ENCODE assay signal across 2 cellular contexts in the genomic region with DNA sequence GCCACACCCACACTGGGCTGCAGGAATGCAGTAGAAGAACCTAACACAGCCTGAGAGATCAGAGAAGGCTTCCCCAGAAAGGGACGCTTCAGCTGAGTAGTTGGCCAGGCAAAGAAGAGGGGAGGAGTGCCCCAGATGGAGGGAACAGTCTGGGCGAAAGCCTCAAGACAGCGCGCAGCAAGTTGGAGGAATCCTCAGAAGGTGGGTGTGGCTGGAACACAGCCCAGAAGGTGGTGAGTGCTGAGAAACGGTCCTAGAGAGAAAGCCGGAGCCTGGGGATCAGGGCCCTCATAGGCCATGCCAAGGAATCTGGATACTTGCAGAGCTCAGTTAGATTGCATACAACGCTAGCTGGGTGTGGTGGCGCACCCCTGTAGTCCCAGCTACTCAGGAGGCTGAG.
TF ChIP-seq lines count a peak whose summit lies in the region.

No MANE protein-coding gene starts in this region.

TF ChIP-seq in HCT116, 20 proteins besides CTCF, POLR2A, EP300 and RAD21:
- TF ChIP-seq, protein P1, sequence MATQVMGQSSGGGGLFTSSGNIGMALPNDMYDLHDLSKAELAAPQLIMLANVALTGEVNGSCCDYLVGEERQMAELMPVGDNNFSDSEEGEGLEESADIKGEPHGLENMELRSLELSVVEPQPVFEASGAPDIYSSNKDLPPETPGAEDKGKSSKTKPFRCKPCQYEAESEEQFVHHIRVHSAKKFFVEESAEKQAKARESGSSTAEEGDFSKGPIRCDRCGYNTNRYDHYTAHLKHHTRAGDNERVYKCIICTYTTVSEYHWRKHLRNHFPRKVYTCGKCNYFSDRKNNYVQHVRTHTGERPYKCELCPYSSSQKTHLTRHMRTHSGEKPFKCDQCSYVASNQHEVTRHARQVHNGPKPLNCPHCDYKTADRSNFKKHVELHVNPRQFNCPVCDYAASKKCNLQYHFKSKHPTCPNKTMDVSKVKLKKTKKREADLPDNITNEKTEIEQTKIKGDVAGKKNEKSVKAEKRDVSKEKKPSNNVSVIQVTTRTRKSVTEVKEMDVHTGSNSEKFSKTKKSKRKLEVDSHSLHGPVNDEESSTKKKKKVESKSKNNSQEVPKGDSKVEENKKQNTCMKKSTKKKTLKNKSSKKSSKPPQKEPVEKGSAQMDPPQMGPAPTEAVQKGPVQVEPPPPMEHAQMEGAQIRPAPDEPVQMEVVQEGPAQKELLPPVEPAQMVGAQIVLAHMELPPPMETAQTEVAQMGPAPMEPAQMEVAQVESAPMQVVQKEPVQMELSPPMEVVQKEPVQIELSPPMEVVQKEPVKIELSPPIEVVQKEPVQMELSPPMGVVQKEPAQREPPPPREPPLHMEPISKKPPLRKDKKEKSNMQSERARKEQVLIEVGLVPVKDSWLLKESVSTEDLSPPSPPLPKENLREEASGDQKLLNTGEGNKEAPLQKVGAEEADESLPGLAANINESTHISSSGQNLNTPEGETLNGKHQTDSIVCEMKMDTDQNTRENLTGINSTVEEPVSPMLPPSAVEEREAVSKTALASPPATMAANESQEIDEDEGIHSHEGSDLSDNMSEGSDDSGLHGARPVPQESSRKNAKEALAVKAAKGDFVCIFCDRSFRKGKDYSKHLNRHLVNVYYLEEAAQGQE (IDR thresholded peaks at IDR 0.05; ENCODE audit: low read depth), result no peak
- TF ChIP-seq SP1 (IDR thresholded peaks at IDR 0.05; ENCODE audit: low read depth), result no peak
- no peak for TF ChIP-seq JUND (IDR thresholded peaks at IDR 0.05)
- no peak for TF ChIP-seq ZFX (IDR thresholded peaks at IDR 0.05)
- TF ChIP-seq SRF (IDR thresholded peaks at IDR 0.05; ENCODE audit: low read depth), result no peak
- TF ChIP-seq ZNF274 (IDR thresholded peaks at IDR 0.05; ENCODE audit: low read depth, low read length), result no peak
- TF ChIP-seq ELF1 (IDR thresholded peaks at IDR 0.05; ENCODE audit: borderline replicate concordance, low read depth), result no peak
- TF ChIP-seq SIN3A (IDR thresholded peaks at IDR 0.05; ENCODE audit: low read depth), result no peak
- TF ChIP-seq CEBPB (IDR thresholded peaks at IDR 0.05; ENCODE audit: low read depth), result no peak
- no peak for TF ChIP-seq EZH2phosphoT487 (IDR thresholded peaks at IDR 0.05; ENCODE audit: borderline replicate concordance)
- no peak for TF ChIP-seq POLR2AphosphoS5 (IDR thresholded peaks at IDR 0.05; ENCODE audit: low read depth, low read length)
- TF ChIP-seq, protein P2, sequence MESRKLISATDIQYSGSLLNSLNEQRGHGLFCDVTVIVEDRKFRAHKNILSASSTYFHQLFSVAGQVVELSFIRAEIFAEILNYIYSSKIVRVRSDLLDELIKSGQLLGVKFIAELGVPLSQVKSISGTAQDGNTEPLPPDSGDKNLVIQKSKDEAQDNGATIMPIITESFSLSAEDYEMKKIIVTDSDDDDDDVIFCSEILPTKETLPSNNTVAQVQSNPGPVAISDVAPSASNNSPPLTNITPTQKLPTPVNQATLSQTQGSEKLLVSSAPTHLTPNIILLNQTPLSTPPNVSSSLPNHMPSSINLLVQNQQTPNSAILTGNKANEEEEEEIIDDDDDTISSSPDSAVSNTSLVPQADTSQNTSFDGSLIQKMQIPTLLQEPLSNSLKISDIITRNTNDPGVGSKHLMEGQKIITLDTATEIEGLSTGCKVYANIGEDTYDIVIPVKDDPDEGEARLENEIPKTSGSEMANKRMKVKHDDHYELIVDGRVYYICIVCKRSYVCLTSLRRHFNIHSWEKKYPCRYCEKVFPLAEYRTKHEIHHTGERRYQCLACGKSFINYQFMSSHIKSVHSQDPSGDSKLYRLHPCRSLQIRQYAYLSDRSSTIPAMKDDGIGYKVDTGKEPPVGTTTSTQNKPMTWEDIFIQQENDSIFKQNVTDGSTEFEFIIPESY (IDR thresholded peaks at IDR 0.05; ENCODE audit: extremely low read depth, insufficient replicate concordance, low read length), result no peak
- no peak for TF ChIP-seq EGR1 (IDR thresholded peaks at IDR 0.05; ENCODE audit: low read depth)
- no peak for TF ChIP-seq YY1 (IDR thresholded peaks at IDR 0.05; ENCODE audit: extremely low read depth, insufficient replicate concordance, low read depth, low read length)

TF ChIP-seq in IMR-90, 13 proteins besides CTCF, POLR2A, EP300 and RAD21:
- TF ChIP-seq FOS (IDR thresholded peaks at IDR 0.05; ENCODE audit: low read depth, low read length), result no peak
- TF ChIP-seq RFX5 (IDR thresholded peaks at IDR 0.05; ENCODE audit: low read depth, low read length), result no peak
- TF ChIP-seq BHLHE40 (IDR thresholded peaks at IDR 0.05; ENCODE audit: low read depth, low read length), result no peak
- no peak for TF ChIP-seq MAZ (IDR thresholded peaks at IDR 0.05; ENCODE audit: borderline replicate concordance, low read depth, low read length)
- TF ChIP-seq SMC3 (IDR thresholded peaks at IDR 0.05; ENCODE audit: low read depth, low read length), result no peak
- no peak for TF ChIP-seq CHD1 (IDR thresholded peaks at IDR 0.05; ENCODE audit: low read depth, low read length)
- no peak for TF ChIP-seq MXI1 (IDR thresholded peaks at IDR 0.05; ENCODE audit: borderline replicate concordance, low read depth, low read length)
- TF ChIP-seq CEBPB (IDR thresholded peaks at IDR 0.05; ENCODE audit: low read depth, low read length), result no peak
- TF ChIP-seq, protein P3, sequence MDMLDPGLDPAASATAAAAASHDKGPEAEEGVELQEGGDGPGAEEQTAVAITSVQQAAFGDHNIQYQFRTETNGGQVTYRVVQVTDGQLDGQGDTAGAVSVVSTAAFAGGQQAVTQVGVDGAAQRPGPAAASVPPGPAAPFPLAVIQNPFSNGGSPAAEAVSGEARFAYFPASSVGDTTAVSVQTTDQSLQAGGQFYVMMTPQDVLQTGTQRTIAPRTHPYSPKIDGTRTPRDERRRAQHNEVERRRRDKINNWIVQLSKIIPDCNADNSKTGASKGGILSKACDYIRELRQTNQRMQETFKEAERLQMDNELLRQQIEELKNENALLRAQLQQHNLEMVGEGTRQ (IDR thresholded peaks at IDR 0.05; ENCODE audit: low read depth, low read length), result no peak
- TF ChIP-seq RCOR1 (IDR thresholded peaks at IDR 0.05; ENCODE audit: insufficient replicate concordance, low read length), result no peak
- no peak for TF ChIP-seq NFE2L2 (IDR thresholded peaks at IDR 0.05; ENCODE audit: low read depth, low read length)
- TF ChIP-seq, protein P4, sequence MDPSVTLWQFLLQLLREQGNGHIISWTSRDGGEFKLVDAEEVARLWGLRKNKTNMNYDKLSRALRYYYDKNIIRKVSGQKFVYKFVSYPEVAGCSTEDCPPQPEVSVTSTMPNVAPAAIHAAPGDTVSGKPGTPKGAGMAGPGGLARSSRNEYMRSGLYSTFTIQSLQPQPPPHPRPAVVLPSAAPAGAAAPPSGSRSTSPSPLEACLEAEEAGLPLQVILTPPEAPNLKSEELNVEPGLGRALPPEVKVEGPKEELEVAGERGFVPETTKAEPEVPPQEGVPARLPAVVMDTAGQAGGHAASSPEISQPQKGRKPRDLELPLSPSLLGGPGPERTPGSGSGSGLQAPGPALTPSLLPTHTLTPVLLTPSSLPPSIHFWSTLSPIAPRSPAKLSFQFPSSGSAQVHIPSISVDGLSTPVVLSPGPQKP (IDR thresholded peaks at IDR 0.05; ENCODE audit: borderline replicate concordance, low read depth, low read length), result no peak
- no peak for TF ChIP-seq MAFK (IDR thresholded peaks at IDR 0.05; ENCODE audit: low read depth, low read length)
